In genomic region chr3:58049143-58049785, GRCh38 we compare ENCODE assay signal across 8 cellular contexts. TPM values are rescaled to one million over a fixed set of nuclear protein-coding genes. Genes with fewer than 3 reads are reported as not detected.
DNase-seq lines count a peak whose midpoint lies in the region; ATAC-seq and TF ChIP-seq lines count a peak whose summit lies in the region.

No MANE protein-coding gene starts in this region.

- TF ChIP-seq CTCF in astrocyte of the spinal cord (IDR thresholded peaks at IDR 0.05; ENCODE audit: low read depth, low read length), result no peak
- TF ChIP-seq CTCF in smooth muscle cell (IDR thresholded peaks at IDR 0.05; ENCODE audit: borderline replicate concordance, insufficient read depth, poor library complexity, severe bottlenecking), result no peak
- TF ChIP-seq CTCF in dorsolateral prefrontal cortex (IDR thresholded peaks at IDR 0.05 in 54 of 56, conservative IDR thresholded peaks at IDR 0.05 in 2 of 56; ENCODE audit: low read depth in 1 of 56, partially characterized antibody in 56 of 56), result no peak

- H3K36me3 ChIP-seq in iPS-18a (ENCODE audit: control insufficient read depth, low read depth, low read length) (no peaks in the 10 kb centered on the region), smooth muscle cell (ENCODE audit: low read depth) (no peaks in the 10 kb centered on the region)

- H3K27me3 ChIP-seq in iPS-18a (ENCODE audit: control insufficient read depth, insufficient read depth, low read length), result no peaks in the 10 kb centered on the region
- no peaks in the 10 kb centered on the region for H3K27me3 ChIP-seq in smooth muscle cell (ENCODE audit: low read depth)
- H3K27me3 ChIP-seq in dorsolateral prefrontal cortex, result no peaks in the 10 kb centered on the region

- DNase-seq in HS-5 (ENCODE audit: low read depth), result peak; percentile 92
- DNase-seq in astrocyte of the spinal cord (ENCODE audit: low read depth, low spot score), result peak; percentile 84
- DNase-seq in smooth muscle cell (lab: John Stamatoyannopoulos, UW; ENCODE audit: unreplicated experiment), result no peak
- DNase-seq in dorsolateral prefrontal cortex, result no peak
- DNase-seq in inferior parietal cortex (ENCODE audit: extremely low spot score), result no peak
- DNase-seq in COLO668 (lab: John Stamatoyannopoulos, UW; ENCODE audit: unreplicated experiment), result no peak

- H3K79me2 ChIP-seq in smooth muscle cell (ENCODE audit: low read depth), result peaks cover 87% of the 10 kb centered on the region

- H4K20me1 ChIP-seq in smooth muscle cell (ENCODE audit: low read depth), result peaks cover 21% of the 10 kb centered on the region

- H2AFZ ChIP-seq in smooth muscle cell (ENCODE audit: low read depth), result no peak overlapping the region

- 23% methylated on average over 10 of the region's 10 CpGs for WGBS in smooth muscle cell (ENCODE audit: low lambda C conversion rate)

- intact Hi-C loops in dorsolateral prefrontal cortex (cut with DNase I), result no loop called here

- H3K9ac ChIP-seq in iPS-18a (ENCODE audit: low read length) (peak overlapping the region; percentile 66), smooth muscle cell (ENCODE audit: low read depth) (peak overlapping the region; percentile 89)

- H3K4me3 ChIP-seq in astrocyte of the spinal cord (ENCODE audit: low read depth, low read length) (no peak overlapping the region), iPS-18a (ENCODE audit: low read length) (peak overlapping the region; percentile 16), smooth muscle cell (peak overlapping the region; percentile 16), dorsolateral prefrontal cortex (no peak overlapping the region)

- in situ Hi-C loops in astrocyte of the spinal cord (cut with HindIII; ENCODE audit: low sequenced_read_pairs), result no loop called here

- no peak for ATAC-seq in GM18907 (IDR thresholded peaks at IDR 0.05; ENCODE audit: unreplicated experiment)

- H3K27ac ChIP-seq in iPS-18a (ENCODE audit: low read length), result peak overlapping the region; percentile 71
- peak overlapping the region; percentile 96 for H3K27ac ChIP-seq in smooth muscle cell (ENCODE audit: low read depth)
- H3K27ac ChIP-seq in dorsolateral prefrontal cortex, result peak overlapping the region in 18 of 59 donors; percentile 2 to 58 (median 24)

- no peaks in the 10 kb centered on the region for H3K9me3 ChIP-seq in iPS-18a (ENCODE audit: control insufficient read depth, low read depth, low read length)
- no peaks in the 10 kb centered on the region for H3K9me3 ChIP-seq in smooth muscle cell (replicated peaks; ENCODE audit: low read depth)

- H3K4me1 ChIP-seq in iPS-18a (ENCODE audit: control insufficient read depth, low read depth, low read length), result peaks cover 26% of the 10 kb centered on the region
- H3K4me1 ChIP-seq in smooth muscle cell (ENCODE audit: low read depth), result peaks cover 39% of the 10 kb centered on the region

- peaks cover 49% of the 10 kb centered on the region for H3F3A ChIP-seq in smooth muscle cell (ENCODE audit: low read depth)

- peak overlapping the region; percentile 76 for H3K4me2 ChIP-seq in smooth muscle cell

RNA-seq across cellular contexts. Expression of gene FLNB, which starts 41.0 kb away (rescaled TPM):
- 106 and 145 TPM in 2 replicates for total RNA-seq in smooth muscle cell
- 52.7 and 85.9 TPM in 2 replicates for polyA plus RNA-seq in smooth muscle cell
- 10 to 100 TPM; 29.4 to 98.8 (median 48.0) TPM for total RNA-seq in dorsolateral prefrontal cortex

Comparison
In these comparisons a context has a peak if more than half of its experiments do, and no peak if none do; other contexts are left out.
1. DNase-seq: peak in HS-5 (single experiment) and astrocyte of the spinal cord (single experiment); none in smooth muscle cell (single experiment), dorsolateral prefrontal cortex (0 of 10), inferior parietal cortex (single experiment) and COLO668 (single experiment).
2. H3K4me3 ChIP-seq: peak in iPS-18a (single experiment) and smooth muscle cell (single experiment); none in astrocyte of the spinal cord (single experiment) and dorsolateral prefrontal cortex (0 of 59).